Comparison of ENCODE assay signal across 27 cellular contexts in genomic region chr1:177609953-177610352, GRCh38.
"Had no signal": no experiment of that assay in that cellular context is flagged by ENCODE, and none has a peak within 500 bp of the region (broad histone marks: within the 10 kb centered on the region; RNA-seq: fewer than 3 reads in every experiment).

No MANE protein-coding gene starts in this region.

- H3K9me3 ChIP-seq: esophagus muscularis mucosa, gastroesophageal sphincter had no signal

- H3K36me3 ChIP-seq: brain microvascular endothelial cell, esophagus muscularis mucosa, gastroesophageal sphincter had no signal

- H3K27me3 ChIP-seq: brain microvascular endothelial cell, esophagus muscularis mucosa, foreskin keratinocyte, gastroesophageal sphincter had no signal

- ATAC-seq: activated CD8-positive, alpha-beta T cell treated with anti-CD3 and anti-CD28 coated beads for 36 hours; activated T-cell treated with anti-CD3 and anti-CD28 coated beads, Interleukin-2, amount 50 U/mL, for 4 hours; activated T-helper 17 cell treated with anti-CD3 and anti-CD28 coated beads, Interleukin-2, amount 50 U/mL, for 72 hours; effector memory CD8-positive, alpha-beta T cell; gastroesophageal sphincter; WTC11 had no signal

- H3K4me3 ChIP-seq: esophagus muscularis mucosa, gastroesophageal sphincter had no signal

- DNase-seq: activated CD4-positive, alpha-beta T cell treated with anti-CD3 and anti-CD28 coated beads for 1 hour; activated CD4-positive, alpha-beta T cell treated with anti-CD3 and anti-CD28 coated beads for 4 hours; activated CD4-positive, alpha-beta T cell treated with anti-CD3 and anti-CD28 coated beads, Interleukin-2, amount 10 ng/mL, durations not matched to agents 7 days and 5 days; activated CD4-positive, alpha-beta T cell treated with anti-CD3 and anti-CD28 coated beads, Interleukin-2, amount 50 U/mL, for 4 hours; activated CD8-positive, alpha-beta memory T cell treated with anti-CD3 and anti-CD28 coated beads for 24 hours; activated CD8-positive, alpha-beta T cell treated with anti-CD3 and anti-CD28 coated beads for 36 hours; activated effector memory CD4-positive, alpha-beta T cell treated with Interleukin-2 at 50 U/mL for 16 hours; activated gamma-delta T cell treated with Interleukin-2 at 50 U/mL for 16 hours; activated naive CD4-positive, alpha-beta T cell treated with anti-CD3 and anti-CD28 coated beads, Interleukin-2, amount 50 U/mL, for 16 hours; activated naive CD4-positive, alpha-beta T cell treated with Interleukin-2 at 50 U/mL for 16 hours; activated T-cell treated with anti-CD3 and anti-CD28 coated beads, Interleukin-2, amount 50 U/mL, for 4 hours; amniotic stem cell; anterior cingulate cortex; brain microvascular endothelial cell; cortex of kidney; dermis blood vessel endothelial cell; effector CD4-positive, alpha-beta T cell; effector memory CD8-positive, alpha-beta T cell; erythroblast; T-helper 2 cell had no signal

- H3K27ac ChIP-seq: brain microvascular endothelial cell, esophagus muscularis mucosa, foreskin keratinocyte, gastroesophageal sphincter had no signal

- H3K4me1 ChIP-seq: esophagus muscularis mucosa, foreskin keratinocyte, gastroesophageal sphincter had no signal

- FAIRE-seq: astrocyte, bronchial epithelial cell had no signal
